1 cellular context compared by ENCODE assay signal in genomic region chr12:122082621-122083356, GRCh38.
TF ChIP-seq lines count a peak whose summit lies in the region.

No MANE protein-coding gene starts in this region.

TF ChIP-seq in K562, 482 proteins besides CTCF, POLR2A, EP300 and RAD21 (continued from another document and continues in another):
- TF ChIP-seq PRDM10 (IDR thresholded peaks at IDR 0.05; ENCODE audit: partially characterized antibody) (peak; percentile 44), ZNF232 (CRISPR knock-in tag; IDR thresholded peaks at IDR 0.05) (no peak), ID3 (CRISPR knock-in tag; IDR thresholded peaks at IDR 0.05) (no peak), ID3 (tag; IDR thresholded peaks at IDR 0.05) (no peak), SOX6 (IDR thresholded peaks at IDR 0.05) (peak; percentile 31; the same call in 1 of the 2 replicates), MEF2A (IDR thresholded peaks at IDR 0.05; ENCODE audit: control insufficient read depth, low read depth, low read length) (no peak), FOXO4 (CRISPR knock-in tag; IDR thresholded peaks at IDR 0.05) (no peak), PCBP2 (IDR thresholded peaks at IDR 0.05; ENCODE audit: low read depth, low read length, poor library complexity, severe bottlenecking) (no peak), GTF2E2 (tag; IDR thresholded peaks at IDR 0.05) (0 out of 2 replicates have a peak, but pooled peaks have one; percentile 24), FOXA3 (CRISPR knock-in tag; conservative IDR thresholded peaks at IDR 0.05 in 1 of 2, IDR thresholded peaks at IDR 0.05 in 1 of 2) (peak in 1 of 2 experiments; percentile 45; a peak in 1 of 4 replicates), HIVEP1 (CRISPR knock-in tag; IDR thresholded peaks at IDR 0.05) (no peak), ZNF592 (IDR thresholded peaks at IDR 0.05) (peak; percentile 18; the same call in 1 of the 2 replicates), ZNF24 (IDR thresholded peaks at IDR 0.05) (no peak), RCOR1 (IDR thresholded peaks at IDR 0.05; ENCODE audit: borderline replicate concordance in 1 of 2, low read depth in 2 of 2, low read length in 2 of 2) (peak in 1 of 2 experiments; percentile 72; a peak in 2 of 4 replicates), HINFP (tag; conservative IDR thresholded peaks at IDR 0.05; ENCODE audit: low read depth) (no peak), CBFA2T2 (conservative IDR thresholded peaks at IDR 0.05) (peak; percentile 79), ARID1B (IDR thresholded peaks at IDR 0.05) (peak; percentile 93), ZNF830 (CRISPR knock-in tag; IDR thresholded peaks at IDR 0.05) (no peak), PTBP1 (IDR thresholded peaks at IDR 0.05; ENCODE audit: low read depth, low read length) (no peak), ZNF75A (CRISPR knock-in tag; IDR thresholded peaks at IDR 0.05) (no peak), CBFA2T3 (IDR thresholded peaks at IDR 0.05) (peak; percentile 91), TCFL5 (CRISPR knock-in tag; conservative IDR thresholded peaks at IDR 0.05) (no peak), CREM (IDR thresholded peaks at IDR 0.05; ENCODE audit: low read depth) (no peak), TEAD1 (CRISPR knock-in tag; IDR thresholded peaks at IDR 0.05) (no peak), ATF7 (IDR thresholded peaks at IDR 0.05) (peak; percentile 31; the same call in 1 of the 2 replicates), STAT5A (IDR thresholded peaks at IDR 0.05; ENCODE audit: borderline replicate concordance, low read length) (peak; percentile 43; the same call in 1 of the 2 replicates), SMARCE1 (IDR thresholded peaks at IDR 0.05) (peak; percentile 83), MAZ (CRISPR knock-in tag; conservative IDR thresholded peaks at IDR 0.05 in 1 of 2, IDR thresholded peaks at IDR 0.05 in 1 of 2) (peak in 1 of 2 experiments; percentile 66; a peak in 2 of 4 replicates), NR2C1 (IDR thresholded peaks at IDR 0.05) (no peak), NR2C1 (tag; IDR thresholded peaks at IDR 0.05) (peak; percentile 9; the same call in 1 of the 2 replicates), VEZF1 (CRISPR knock-in tag; IDR thresholded peaks at IDR 0.05) (peak; percentile 41), ZNF140 (CRISPR knock-in tag; IDR thresholded peaks at IDR 0.05) (no peak), SAP30 (IDR thresholded peaks at IDR 0.05; ENCODE audit: borderline replicate concordance, insufficient read depth, low read depth, low read length, poor library complexity, severe bottlenecking) (no peak), ZNF583 (CRISPR knock-in tag; IDR thresholded peaks at IDR 0.05) (no peak), CCNT2 (IDR thresholded peaks at IDR 0.05; ENCODE audit: borderline replicate concordance, extremely low read depth, insufficient read length, low read depth, low read length) (peak; percentile 37), HNRNPH1 (optimal IDR thresholded peaks at IDR 0.05; ENCODE audit: low read depth, low read length) (no peak), CEBPZ (IDR thresholded peaks at IDR 0.05; ENCODE audit: borderline replicate concordance, low read depth, low read length) (no peak), DPF2 (IDR thresholded peaks at IDR 0.05) (peak; percentile 89), TEAD4 (IDR thresholded peaks at IDR 0.05; ENCODE audit: low read length) (peak; percentile 81), TEAD4 (CRISPR knock-in tag; IDR thresholded peaks at IDR 0.05; ENCODE audit: borderline replicate concordance) (no peak), EGR1 (conservative IDR thresholded peaks at IDR 0.05) (peak; percentile 68), POLR2H (tag; IDR thresholded peaks at IDR 0.05; ENCODE audit: low read depth) (no peak), ZNF449 (CRISPR knock-in tag; IDR thresholded peaks at IDR 0.05) (0 out of 2 replicates have a peak, but pooled peaks have one; percentile 21), JUND (IDR thresholded peaks at IDR 0.05; ENCODE audit: borderline replicate concordance, low read depth, low read length) (0 out of 2 replicates have a peak, but pooled peaks have one; percentile 6), JUND (tag; IDR thresholded peaks at IDR 0.05; ENCODE audit: borderline replicate concordance, low read depth, low read length) (no peak; the same call in 2 of the 3 replicates), MLLT1 (IDR thresholded peaks at IDR 0.05) (no peak; a peak in 1 of 4 replicates), HDAC3 (IDR thresholded peaks at IDR 0.05; ENCODE audit: borderline replicate concordance, partially characterized antibody) (peak; percentile 25)
